Comparison of ENCODE assay signal across 8 cellular contexts in the genomic region with DNA sequence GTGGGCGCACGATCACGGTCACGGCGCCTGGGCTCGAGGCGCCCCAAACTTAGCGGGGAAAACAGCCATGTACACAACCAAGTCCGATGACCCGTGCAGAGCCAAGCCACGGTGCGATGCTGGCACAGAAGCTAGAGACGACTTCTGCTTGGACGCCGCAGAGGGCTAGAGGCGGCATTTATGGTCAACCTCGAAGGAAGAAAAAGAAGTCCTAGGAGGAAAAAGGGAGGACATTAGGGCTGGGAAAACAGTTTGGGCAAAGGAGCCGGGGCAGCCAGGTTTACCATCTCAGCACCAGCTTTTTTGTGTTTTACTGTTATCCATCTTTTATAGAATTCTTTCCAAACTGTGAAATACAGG. TPM values are rescaled to one million over a fixed set of nuclear protein-coding genes. Genes with fewer than 3 reads are reported as not detected.
DNase-seq lines count a peak whose midpoint lies in the region; ATAC-seq and TF ChIP-seq lines count a peak whose summit lies in the region.

No MANE protein-coding gene starts in this region.

- no peaks in the 10 kb centered on the region for H3K36me3 Mint-ChIP-seq in chondrocyte (ENCODE audit: low read depth)
- no peaks in the 10 kb centered on the region for H3K36me3 Mint-ChIP-seq in naive thymus-derived CD8-positive, alpha-beta T cell

- H2BK15ac ChIP-seq in IMR-90 (ENCODE audit: low read depth, low read length): no peak overlapping the region

- H3K4me3 ChIP-seq in AG09309 (ENCODE audit: control insufficient read depth, low read depth, low read length): peak overlapping the region; percentile 49
- peak overlapping the region; percentile 63 for H3K4me3 ChIP-seq in IMR-90 (ENCODE audit: insufficient read depth, low read depth, low read length)

- dilution Hi-C loops in IMR-90 (cut with HindIII; ENCODE audit: low sequenced_read_pairs, unreplicated experiment): no loop called here

- no peak overlapping the region for H2AK5ac ChIP-seq in IMR-90 (ENCODE audit: low read depth, low read length)

- H3K27ac ChIP-seq in IMR-90 (ENCODE audit: insufficient read depth, low read length): peak overlapping the region; percentile 6; the same call in 1 of the 2 replicates

- CTCF ChIA-PET in IMR-90 (lab: Yijun Ruan, JAX): interaction anchor here (1.5 kb wide), 1 partner anchor 9 kb away, joined by 4 read pairs; no protein-coding TSS in a partner anchor

- H3K4me3 Mint-ChIP-seq in chondrocyte (ENCODE audit: unreplicated experiment): peak overlapping the region; percentile 73
- peak overlapping the region; percentile 69 to 92 (median 84) for H3K4me3 Mint-ChIP-seq in naive thymus-derived CD8-positive, alpha-beta T cell

- peaks cover 0 to 9% of the 10 kb centered on the region in 2 experiments for H3K79me1 ChIP-seq in IMR-90 (ENCODE audit: low read depth in 1 of 2, low read length in 2 of 2)

- no peak overlapping the region for H2BK120ac ChIP-seq in IMR-90 (ENCODE audit: low read depth, low read length)

- DNase-seq in AG09309 (ENCODE audit: low read depth) (no peak), IMR-90 (no peak), chondrocyte (ENCODE audit: low spot score) (no peak), DMS53 treated with DMSO at 0.1 percent for 48 hours (lab: John Stamatoyannopoulos, UW; ENCODE audit: unreplicated experiment) (no peak), KG1 (lab: John Stamatoyannopoulos, UW) (no peak), NCI-H187 treated with DMSO at 0.1 percent for 48 hours (lab: John Stamatoyannopoulos, UW) (no peak)
- no peak for DNase-seq in naive thymus-derived CD8-positive, alpha-beta T cell

- peak overlapping the region in 1 of 2 experiments; percentile 73; a peak in 1 of 4 replicates for H4K8ac ChIP-seq in IMR-90 (ENCODE audit: low read depth in 2 of 2, low read length in 2 of 2)

- TF ChIP-seq POLR2A in IMR-90 (IDR thresholded peaks at IDR 0.05; ENCODE audit: low read depth, low read length): no peak

- intact Hi-C loops in IMR-90 (cut with micrococcal nuclease): no loop called here

- in situ Hi-C loops in IMR-90 (cut with MboI; ENCODE audit: low sequenced_read_pairs): no loop called here

- no peak overlapping the region for H4K91ac ChIP-seq in IMR-90 (ENCODE audit: insufficient read depth, low read depth, low read length)

- H3K9me3 ChIP-seq in IMR-90 (ENCODE audit: control insufficient read depth, insufficient read depth, low read length): no peaks in the 10 kb centered on the region; the same call in 1 of the 2 replicates

- peaks cover 8% of the 10 kb centered on the region; the same call in 1 of the 2 replicates for H4K20me1 ChIP-seq in IMR-90 (ENCODE audit: insufficient read depth, low read length)

- H3K36me3 ChIP-seq in IMR-90 (ENCODE audit: control insufficient read depth, insufficient read depth, low read length): no peaks in the 10 kb centered on the region

- 7% methylated on average over 6 of the region's 18 CpGs; no CpG with 5 or more reads in 1 of the 2 experiments for WGBS in IMR-90 (ENCODE audit: extremely low coverage in 2 of 2, insufficient read length in 1 of 2), 2 experiments

- H2AFZ ChIP-seq in IMR-90 (replicated peaks; ENCODE audit: low read length, poor library complexity): peak overlapping the region; percentile 92

- no peak overlapping the region for H2BK20ac ChIP-seq in IMR-90 (ENCODE audit: low read depth, low read length)

- H2BK5ac ChIP-seq in IMR-90 (ENCODE audit: low read depth, low read length, poor library complexity, severe bottlenecking): no peak overlapping the region

- H3K9me1 ChIP-seq in IMR-90 (ENCODE audit: insufficient read depth, low read length): no peaks in the 10 kb centered on the region; the same call in 1 of the 2 replicates

- POLR2A ChIA-PET in IMR-90 (lab: Charles Lee; ENCODE audit: unreplicated experiment): no interaction called here
- POLR2A ChIA-PET in naive thymus-derived CD8-positive, alpha-beta T cell (lab: Charles Lee): interaction anchor here (0.9 to 3.6 kb wide), 5 partner anchors 9 to 701 kb away, joined by 3 to 21 read pairs (median 3); a partner anchor contains a TSS

- H3K18ac ChIP-seq in IMR-90 (ENCODE audit: low read depth, low read length): no peak overlapping the region

- no TSS peak for BruUV-seq in IMR-90 (replicated peaks; lab: Mats Ljungman, UMichigan)

- H3K27ac Mint-ChIP-seq in chondrocyte (ENCODE audit: unreplicated experiment): no peak overlapping the region
- H3K27ac Mint-ChIP-seq in naive thymus-derived CD8-positive, alpha-beta T cell: peak overlapping the region; percentile 38 to 90 (median 82)

- H3K4me1 ChIP-seq in IMR-90 (ENCODE audit: control insufficient read depth, insufficient read depth, low read length): peaks cover 3% of the 10 kb centered on the region

- TF ChIP-seq RAD21 in IMR-90 (IDR thresholded peaks at IDR 0.05; ENCODE audit: low read length): no peak

- H3K27me3 Mint-ChIP-seq in chondrocyte (ENCODE audit: low read depth): no peaks in the 10 kb centered on the region
- H3K27me3 Mint-ChIP-seq in naive thymus-derived CD8-positive, alpha-beta T cell: no peaks in the 10 kb centered on the region

- H3K56ac ChIP-seq in IMR-90 (ENCODE audit: extremely low read depth, insufficient read depth, low read length): no peak overlapping the region; the same call in 1 of the 2 replicates

- H4K5ac ChIP-seq in IMR-90 (ENCODE audit: low read depth, low read length): peak overlapping the region; percentile 5; the same call in 1 of the 2 replicates

- peaks cover 3% of the 10 kb centered on the region for H3K9me3 Mint-ChIP-seq in chondrocyte (ENCODE audit: low read depth)
- no peaks in the 10 kb centered on the region for H3K9me3 Mint-ChIP-seq in naive thymus-derived CD8-positive, alpha-beta T cell

- 0 out of 2 replicates have a peak overlapping the region, but pooled peaks have one; percentile 30 for H3K9ac ChIP-seq in IMR-90 (ENCODE audit: low read depth, low read length)

- H3K4me1 Mint-ChIP-seq in chondrocyte (ENCODE audit: low read depth): peaks cover 11% of the 10 kb centered on the region
- H3K4me1 Mint-ChIP-seq in naive thymus-derived CD8-positive, alpha-beta T cell: peaks cover 11 to 36% (median 29%) of the 10 kb centered on the region in 4 donors

- H3K14ac ChIP-seq in IMR-90 (replicated peaks; ENCODE audit: low read depth, low read length): no peak overlapping the region

- peak overlapping the region; percentile 87 for H3K4me2 ChIP-seq in IMR-90 (ENCODE audit: low read depth, low read length)

- peak overlapping the region; percentile 92 for H2AK9ac ChIP-seq in IMR-90 (replicated peaks; ENCODE audit: low read depth, low read length, poor library complexity)

- peak overlapping the region; percentile 27; the same call in 1 of the 2 replicates for H3K4ac ChIP-seq in IMR-90 (ENCODE audit: low read depth, low read length)

- TF ChIP-seq CTCF in AG09309 (IDR thresholded peaks at IDR 0.05; ENCODE audit: control insufficient read depth, insufficient read depth, low read depth, low read length, missing control alignments) (no peak), IMR-90 (conservative IDR thresholded peaks at IDR 0.05; ENCODE audit: low read depth, low read length) (no peak), chondrocyte (IDR thresholded peaks at IDR 0.05) (no peak)

- no peak overlapping the region; the same call in 1 of the 2 replicates for H3K23ac ChIP-seq in IMR-90 (ENCODE audit: low read depth, low read length)

- no peak; the same call in 1 of the 2 replicates for ATAC-seq in IMR-90 (ENCODE audit: low read depth)
- ATAC-seq in naive thymus-derived CD8-positive, alpha-beta T cell: no peak
- no peak for ATAC-seq in GM21786 (IDR thresholded peaks at IDR 0.05; ENCODE audit: unreplicated experiment)

- no peaks in the 10 kb centered on the region; the same call in none of the 2 replicates for H3K27me3 ChIP-seq in IMR-90 (ENCODE audit: control insufficient read depth, insufficient read depth, low read length)

TF ChIP-seq in IMR-90, 13 proteins besides CTCF, POLR2A, EP300 and RAD21:
- TF ChIP-seq CEBPB (IDR thresholded peaks at IDR 0.05; ENCODE audit: low read depth, low read length): no peak
- TF ChIP-seq RFX5 (IDR thresholded peaks at IDR 0.05; ENCODE audit: low read depth, low read length): no peak
- TF ChIP-seq SMC3 (IDR thresholded peaks at IDR 0.05; ENCODE audit: low read depth, low read length): no peak
- TF ChIP-seq, protein P1, sequence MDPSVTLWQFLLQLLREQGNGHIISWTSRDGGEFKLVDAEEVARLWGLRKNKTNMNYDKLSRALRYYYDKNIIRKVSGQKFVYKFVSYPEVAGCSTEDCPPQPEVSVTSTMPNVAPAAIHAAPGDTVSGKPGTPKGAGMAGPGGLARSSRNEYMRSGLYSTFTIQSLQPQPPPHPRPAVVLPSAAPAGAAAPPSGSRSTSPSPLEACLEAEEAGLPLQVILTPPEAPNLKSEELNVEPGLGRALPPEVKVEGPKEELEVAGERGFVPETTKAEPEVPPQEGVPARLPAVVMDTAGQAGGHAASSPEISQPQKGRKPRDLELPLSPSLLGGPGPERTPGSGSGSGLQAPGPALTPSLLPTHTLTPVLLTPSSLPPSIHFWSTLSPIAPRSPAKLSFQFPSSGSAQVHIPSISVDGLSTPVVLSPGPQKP (IDR thresholded peaks at IDR 0.05; ENCODE audit: borderline replicate concordance, low read depth, low read length): no peak

RNA-seq across cellular contexts. Expression of a gene that starts 0.6 kb away (rescaled TPM):
- total RNA-seq in IMR-90 (2012; rRNA removed): 3.6 and 3.8 TPM in 2 replicates
- polyA plus RNA-seq in IMR-90 (2012; rRNA removed): 5.3 and 5.7 TPM in 2 replicates
- polyA plus RNA-seq in IMR-90 (2012; cell fraction: cytosol; rRNA removed): 3.8 and 4.7 TPM in 2 replicates
- polyA plus RNA-seq in IMR-90 (2012; cell fraction: nucleus; rRNA removed; ENCODE audit: low replicate concordance): 8.1 and 12.6 TPM in 2 replicates
- total RNA-seq in chondrocyte: 8.5 to 12.1 TPM (median 8.7 TPM) in 3 replicates
- 10 to 100 TPM; 31.5 to 41.5 TPM for total RNA-seq in naive thymus-derived CD8-positive, alpha-beta T cell
- 10 to 100 TPM; 16.3 to 18.4 (median 17.7) TPM for polyA plus RNA-seq in naive thymus-derived CD8-positive, alpha-beta T cell
